Comparison of ENCODE assay signal across 22 cellular contexts in genomic region chr3:164250923-164251322, GRCh38.
"Had no signal": no experiment of that assay in that cellular context is flagged by ENCODE, and none has a peak within 500 bp of the region (broad histone marks: within the 10 kb centered on the region; RNA-seq: fewer than 3 reads in every experiment).

No MANE protein-coding gene starts in this region.

- H3K27ac ChIP-seq: dorsolateral prefrontal cortex, epithelial cell of prostate, esophagus muscularis mucosa, gastrocnemius medialis, heart right ventricle, neutrophil, sigmoid colon, skin epidermis, testis, tibial nerve, upper lobe of right lung, vagina had no signal

- H3K4me3 ChIP-seq: dorsolateral prefrontal cortex, esophagus muscularis mucosa, gastrocnemius medialis, heart right ventricle, sigmoid colon, skin epidermis, testis, tibial nerve, upper lobe of right lung, vagina had no signal

- DNase-seq: dorsolateral prefrontal cortex; effector CD8-positive, alpha-beta T cell; gastrocnemius medialis; heart right ventricle; hypothalamus; kidney glomerular epithelial cell; mammary epithelial cell; naive thymus-derived CD8-positive, alpha-beta T cell; posterior cingulate gyrus; sigmoid colon; stimulated activated CD4-positive, alpha-beta T cell treated with anti-CD3 and anti-CD28 coated beads, Interleukin-2, amount 100 ng/mL, for 24 hours; stimulated activated CD4-positive, alpha-beta T cell treated with anti-CD3 and anti-CD28 coated beads, Interleukin-4, amount 100 ng/mL, for 4 hours; stimulated activated naive B cell treated with anti-CD40 and anti-IgM and Interleukin-4, amounts not matched to agents 10 μg/mL and 1 μg/mL and 100 μg/mL, for 72 hours; stimulated activated naive CD8-positive, alpha-beta T cell treated with anti-CD3 and anti-CD28 coated beads, Interleukin-15, amount 100 ng/mL, for 72 hours; testis; upper lobe of right lung had no signal

- ATAC-seq: gastrocnemius medialis; heart right ventricle; naive thymus-derived CD8-positive, alpha-beta T cell; stimulated activated naive B cell treated with anti-CD40 and anti-IgM and Interleukin-4, amounts not matched to agents 10 μg/mL and 1 μg/mL and 100 μg/mL, for 72 hours; stimulated activated naive CD8-positive, alpha-beta T cell treated with anti-CD3 and anti-CD28 coated beads, Interleukin-15, amount 100 ng/mL, for 72 hours; upper lobe of right lung had no signal
